In the genomic region with DNA sequence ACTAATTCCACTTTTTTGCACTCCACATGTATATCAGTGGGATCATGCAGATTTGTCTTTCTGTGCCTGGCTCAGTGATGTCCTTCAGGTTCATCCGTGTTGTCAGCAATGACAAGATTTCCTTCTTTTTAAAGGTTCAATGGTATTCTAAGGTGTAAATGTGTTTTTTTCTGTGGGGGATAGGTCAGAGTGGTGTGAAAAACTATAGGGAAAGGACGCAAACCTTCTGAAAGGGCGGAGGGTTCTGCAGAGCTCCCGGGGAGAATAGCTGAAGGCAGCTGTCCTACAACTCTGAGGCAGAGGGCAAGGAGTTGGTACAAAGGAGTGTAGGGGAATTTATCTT, we compare ENCODE assay signal across 18 cellular contexts. TPM values are rescaled to one million over a fixed set of nuclear protein-coding genes. Genes with fewer than 3 reads are reported as not detected.
A peak's percentile ranks its signal among the peaks of the same experiment; 100 is the strongest.
DNase-seq lines count a peak whose midpoint lies in the region; ATAC-seq and TF ChIP-seq lines count a peak whose summit lies in the region.
"Had no signal": no experiment of that assay in that cellular context is flagged by ENCODE, and none has a peak within 500 bp of the region (broad histone marks: within the 10 kb centered on the region; RNA-seq: fewer than 3 reads in every experiment).

No MANE protein-coding gene starts in this region.

- H3K9ac ChIP-seq in mucosa of rectum (ENCODE audit: low read depth in 1 of 2, low read length in 2 of 2), result peak overlapping the region in 1 of 2 donors; percentile 47

- intact Hi-C loops in natural killer cell (cut with micrococcal nuclease), result loop anchor here (5.0 kb wide), 1 partner anchor 78 kb away; no protein-coding TSS in a partner anchor

- peak overlapping the region; percentile 5 for H3K4me3 Mint-ChIP-seq in natural killer cell
- no peak overlapping the region for H3K4me3 Mint-ChIP-seq in natural killer cell treated with Interleukin-12 subunit alpha and Interleukin-12 subunit beta and Interleukin-15 and Interleukin-18, amount 100 ng/mL, for 72 hours
- peak overlapping the region; percentile 0 for H3K4me3 Mint-ChIP-seq in activated naive CD8-positive, alpha-beta T cell treated with anti-CD3 and anti-CD28 coated beads for 36 hours

- DNase-seq in natural killer cell (no peak), NCI-H2171 treated with DMSO at 0.1 percent for 48 hours (lab: John Stamatoyannopoulos, UW) (no peak), H4 (ENCODE audit: low spot score) (no peak), COR-L47 (lab: John Stamatoyannopoulos, UW) (no peak), UCSD-AML1 (lab: John Stamatoyannopoulos, UW; ENCODE audit: unreplicated experiment) (no peak)
- DNase-seq in natural killer cell treated with Interleukin-12 subunit alpha and Interleukin-12 subunit beta and Interleukin-15 and Interleukin-18, amount 100 ng/mL, for 72 hours (ENCODE audit: low spot score), result no peak
- no peak for DNase-seq in activated naive CD8-positive, alpha-beta T cell treated with anti-CD3 and anti-CD28 coated beads for 36 hours
- DNase-seq: activated T-cell treated with anti-CD3 and anti-CD28 coated beads, Interleukin-2, amount 50 U/mL, for 4 hours; brain microvascular endothelial cell; C1 segment of cervical spinal cord; effector CD4-positive, alpha-beta T cell; EL; left ventricle myocardium superior; NCI-H1436 treated with DMSO at 0.1 percent for 48 hours; NCI-H226; WERI-Rb-1 had no signal

- H3K27ac Mint-ChIP-seq in natural killer cell, result peak overlapping the region; percentile 49 to 77
- H3K27ac Mint-ChIP-seq in natural killer cell treated with Interleukin-12 subunit alpha and Interleukin-12 subunit beta and Interleukin-15 and Interleukin-18, amount 100 ng/mL, for 72 hours, result peak overlapping the region in 1 of 2 donors; percentile 1
- H3K27ac Mint-ChIP-seq in activated naive CD8-positive, alpha-beta T cell treated with anti-CD3 and anti-CD28 coated beads for 36 hours, result no peak overlapping the region

- peak overlapping the region; percentile 94 to 96 for H3K27ac ChIP-seq in mucosa of rectum (ENCODE audit: low read depth in 2 of 2, low read length in 2 of 2)
- H3K27ac ChIP-seq: brain microvascular endothelial cell, WERI-Rb-1 had no signal

- no peak for ATAC-seq in natural killer cell
- ATAC-seq in natural killer cell treated with Interleukin-12 subunit alpha and Interleukin-12 subunit beta and Interleukin-15 and Interleukin-18, amount 100 ng/mL, for 72 hours, result no peak
- ATAC-seq: activated T-cell treated with anti-CD3 and anti-CD28 coated beads, Interleukin-2, amount 50 U/mL, for 4 hours; left ventricle myocardium superior had no signal

- H3K27me3 Mint-ChIP-seq in natural killer cell (ENCODE audit: low read depth in 2 of 2), result no peaks in the 10 kb centered on the region
- no peaks in the 10 kb centered on the region for H3K27me3 Mint-ChIP-seq in natural killer cell treated with Interleukin-12 subunit alpha and Interleukin-12 subunit beta and Interleukin-15 and Interleukin-18, amount 100 ng/mL, for 72 hours
- H3K27me3 Mint-ChIP-seq in activated naive CD8-positive, alpha-beta T cell treated with anti-CD3 and anti-CD28 coated beads for 36 hours, result no peaks in the 10 kb centered on the region

- peaks cover 54 to 55% of the 10 kb centered on the region in 2 donors for H3K4me1 ChIP-seq in mucosa of rectum (ENCODE audit: control insufficient read depth in 2 of 2, insufficient read depth in 2 of 2, low read length in 2 of 2)

- H3K27me3 ChIP-seq in mucosa of rectum (ENCODE audit: control insufficient read depth in 2 of 2, insufficient read depth in 2 of 2, low read length in 2 of 2), result no peaks in the 10 kb centered on the region
- H3K27me3 ChIP-seq: brain microvascular endothelial cell had no signal

- no peak overlapping the region for H3K4me3 ChIP-seq in mucosa of rectum (ENCODE audit: low read length in 2 of 2)
- H3K4me3 ChIP-seq: smooth muscle cell had no signal

- H3K4me1 Mint-ChIP-seq in natural killer cell, result peaks cover 44 to 72% of the 10 kb centered on the region in 2 donors
- peaks cover 48 to 53% of the 10 kb centered on the region in 2 donors for H3K4me1 Mint-ChIP-seq in natural killer cell treated with Interleukin-12 subunit alpha and Interleukin-12 subunit beta and Interleukin-15 and Interleukin-18, amount 100 ng/mL, for 72 hours (ENCODE audit: low read depth in 2 of 2)
- H3K4me1 Mint-ChIP-seq in activated naive CD8-positive, alpha-beta T cell treated with anti-CD3 and anti-CD28 coated beads for 36 hours, result peaks cover 55% of the 10 kb centered on the region

- TF ChIP-seq CTCF in natural killer cell (IDR thresholded peaks at IDR 0.05), result no peak

- H3K36me3 ChIP-seq in mucosa of rectum (ENCODE audit: control insufficient read depth in 2 of 2, insufficient read depth in 2 of 2, low read length in 2 of 2), result no peaks in the 10 kb centered on the region
- H3K36me3 ChIP-seq: brain microvascular endothelial cell, WERI-Rb-1 had no signal

- H3K9me3 ChIP-seq in mucosa of rectum (ENCODE audit: control insufficient read depth in 2 of 2, low read length in 2 of 2), result no peaks in the 10 kb centered on the region

- no peaks in the 10 kb centered on the region for H3K36me3 Mint-ChIP-seq in natural killer cell
- H3K36me3 Mint-ChIP-seq in natural killer cell treated with Interleukin-12 subunit alpha and Interleukin-12 subunit beta and Interleukin-15 and Interleukin-18, amount 100 ng/mL, for 72 hours, result no peaks in the 10 kb centered on the region
- H3K36me3 Mint-ChIP-seq in activated naive CD8-positive, alpha-beta T cell treated with anti-CD3 and anti-CD28 coated beads for 36 hours, result peaks cover 3% of the 10 kb centered on the region

- no peaks in the 10 kb centered on the region for H3K9me3 Mint-ChIP-seq in natural killer cell
- H3K9me3 Mint-ChIP-seq in natural killer cell treated with Interleukin-12 subunit alpha and Interleukin-12 subunit beta and Interleukin-15 and Interleukin-18, amount 100 ng/mL, for 72 hours, result no peaks in the 10 kb centered on the region
- H3K9me3 Mint-ChIP-seq in activated naive CD8-positive, alpha-beta T cell treated with anti-CD3 and anti-CD28 coated beads for 36 hours, result no peaks in the 10 kb centered on the region
- H3K9me3 Mint-ChIP-seq: activated T-cell treated with anti-CD3 and anti-CD28 coated beads, Interleukin-2, amount 50 U/mL, for 4 hours had no signal

RNA-seq across cellular contexts. Expression of a gene that starts 21.9 kb away (rescaled TPM):
- total RNA-seq in natural killer cell, result 100 to 1,000 TPM; 423 to 475 (median 468) TPM
- 100 to 1,000 TPM; 160 to 215 TPM for total RNA-seq in natural killer cell treated with Interleukin-12 subunit alpha and Interleukin-12 subunit beta and Interleukin-15 and Interleukin-18, amount 100 ng/mL, for 72 hours
- total RNA-seq in activated naive CD8-positive, alpha-beta T cell treated with anti-CD3 and anti-CD28 coated beads for 36 hours, result 100 to 1,000 TPM; 110 to 115 TPM
- 30.3 and 33.9 TPM in 2 replicates for total RNA-seq in H4 (2014; rRNA removed; shearing (Covaris generic))

RNA-seq across cellular contexts. Expression of a gene that starts 22.0 kb away (rescaled TPM):
- 100 to 1,000 TPM; 464 to 564 (median 522) TPM for total RNA-seq in natural killer cell
- total RNA-seq in natural killer cell treated with Interleukin-12 subunit alpha and Interleukin-12 subunit beta and Interleukin-15 and Interleukin-18, amount 100 ng/mL, for 72 hours, result 10 to 100 TPM; 61.8 to 73.6 TPM
- 100 to 1,000 TPM; 291 to 293 TPM for total RNA-seq in activated naive CD8-positive, alpha-beta T cell treated with anti-CD3 and anti-CD28 coated beads for 36 hours
- 0.06 and 1.5 TPM in 2 replicates for total RNA-seq in H4 (2014; rRNA removed; shearing (Covaris generic))
- total RNA-seq: smooth muscle cell had no signal

RNA-seq across cellular contexts. Expression of a gene that starts 38.1 kb away (rescaled TPM):
- total RNA-seq in natural killer cell, result 10 to 100 TPM in 1 of 3 donors, 1 to 10 TPM in 2; 3.6 to 11.2 (median 6.3) TPM
- under 1 TPM in 1 of 2 donors, not detected in 1; 0.56 TPM for total RNA-seq in natural killer cell treated with Interleukin-12 subunit alpha and Interleukin-12 subunit beta and Interleukin-15 and Interleukin-18, amount 100 ng/mL, for 72 hours
- under 1 TPM; 0.72 to 0.74 TPM for total RNA-seq in activated naive CD8-positive, alpha-beta T cell treated with anti-CD3 and anti-CD28 coated beads for 36 hours
- 30.1 and 30.7 TPM in 2 replicates for total RNA-seq in H4 (2014; rRNA removed; shearing (Covaris generic))
- total RNA-seq: smooth muscle cell had no signal

Comparison
In these comparisons a context has a peak if more than half of its experiments do, and no peak if none do; other contexts are left out.
1. RNA of a gene that starts 22.0 kb away (total RNA-seq): 464 to 564 TPM in natural killer cell, 291 to 293 TPM in activated naive CD8-positive, alpha-beta T cell treated with anti-CD3 and anti-CD28 coated beads for 36 hours and 61.8 to 73.6 TPM in natural killer cell treated with Interleukin-12 subunit alpha and Interleukin-12 subunit beta and Interleukin-15 and Interleukin-18, amount 100 ng/mL, for 72 hours; 0.06 to 1.5 TPM in H4; every median in the first group is over 10 times any median in the second.